In genomic region chr2:109020217-109020637, GRCh38 we compare ENCODE assay signal across 13 cellular contexts. TPM values are rescaled to one million over a fixed set of nuclear protein-coding genes. Genes with fewer than 3 reads are reported as not detected.
DNase-seq lines count a peak whose midpoint lies in the region; ATAC-seq and TF ChIP-seq lines count a peak whose summit lies in the region.
"Had no signal": no experiment of that assay in that cellular context is flagged by ENCODE, and none has a peak within 500 bp of the region (broad histone marks: within the 10 kb centered on the region; RNA-seq: fewer than 3 reads in every experiment).

No MANE protein-coding gene starts in this region.

- no peak overlapping the region for H3K4me3 ChIP-seq in CD8-positive, alpha-beta T cell (ENCODE audit: low read depth, low read length)
- H3K4me3 ChIP-seq in cardiac fibroblast (replicated peaks in 1 of 2; ENCODE audit: low read depth in 2 of 2, low read length in 2 of 2) (no peak overlapping the region), mesodermal cell (ENCODE audit: extremely low read depth, insufficient read depth, low read length, poor library complexity, severe bottlenecking) (no peak overlapping the region)
- H3K4me3 ChIP-seq: thoracic aorta had no signal

- H3K9me3 Mint-ChIP-seq in CD8-positive, alpha-beta T cell: no peaks in the 10 kb centered on the region

- H3K4me1 Mint-ChIP-seq in CD8-positive, alpha-beta T cell (ENCODE audit: low read depth): peaks cover 36% of the 10 kb centered on the region

- H3K9me3 ChIP-seq in CD8-positive, alpha-beta T cell (ENCODE audit: low read length): no peaks in the 10 kb centered on the region
- H3K9me3 ChIP-seq in mesodermal cell (ENCODE audit: control insufficient read depth, low read length): no peaks in the 10 kb centered on the region
- H3K9me3 ChIP-seq: thoracic aorta had no signal

- ATAC-seq in CD8-positive, alpha-beta T cell: peak; percentile 92
- ATAC-seq in esophagus mucosa: no peak

- H3K27ac Mint-ChIP-seq in CD8-positive, alpha-beta T cell: peak overlapping the region; percentile 23

- H3K27ac ChIP-seq in CD8-positive, alpha-beta T cell (ENCODE audit: low read depth, low read length): no peak overlapping the region
- peak overlapping the region; percentile 38 for H3K27ac ChIP-seq in mesodermal cell (ENCODE audit: low read depth, low read length, severe bottlenecking)
- H3K27ac ChIP-seq: thoracic aorta had no signal

- no peak for TF ChIP-seq CTCF in CD8-positive, alpha-beta T cell (IDR thresholded peaks at IDR 0.05)
- no peak for TF ChIP-seq CTCF in cardiac fibroblast (IDR thresholded peaks at IDR 0.05; ENCODE audit: low read depth, low read length)

- DNase-seq in CD8-positive, alpha-beta T cell: no peak
- DNase-seq in HCEC 1CT (peak; percentile 67), cardiac fibroblast (ENCODE audit: low read depth in 2 of 2) (peak; percentile 35 to 73), UCSD-AML1 (lab: John Stamatoyannopoulos, UW; ENCODE audit: unreplicated experiment) (no peak), DMS 273 (lab: John Stamatoyannopoulos, UW; ENCODE audit: unreplicated experiment) (no peak)
- DNase-seq: amniotic stem cell, Karpas-422, kidney, NCI-H345 had no signal

- no peaks in the 10 kb centered on the region for H3K27me3 ChIP-seq in CD8-positive, alpha-beta T cell (ENCODE audit: insufficient read depth, low read length)

- H3K36me3 ChIP-seq in CD8-positive, alpha-beta T cell (ENCODE audit: insufficient read depth, low read length): no peaks in the 10 kb centered on the region
- no peaks in the 10 kb centered on the region for H3K36me3 ChIP-seq in mesodermal cell (ENCODE audit: control insufficient read depth, insufficient read depth, low read length)
- H3K36me3 ChIP-seq: thoracic aorta had no signal

- peaks cover 16% of the 10 kb centered on the region for H3K4me1 ChIP-seq in CD8-positive, alpha-beta T cell (ENCODE audit: insufficient read depth, low read length)
- peaks cover 6% of the 10 kb centered on the region for H3K4me1 ChIP-seq in mesodermal cell (ENCODE audit: control insufficient read depth, insufficient read depth, low read length, poor library complexity, severe bottlenecking)

- H3K36me3 Mint-ChIP-seq in CD8-positive, alpha-beta T cell: no peaks in the 10 kb centered on the region

- 18 to 24% methylated on average over 3 of the region's 7 CpGs for WGBS in mesodermal cell (ENCODE audit: insufficient coverage in 2 of 2), 2 experiments

- CTCF ChIA-PET in CD8-positive, alpha-beta T cell (lab: Charles Lee): interaction anchor here (0.8 to 2.5 kb wide), 6 partner anchors 12 to 490 kb away, joined by 3 to 12 read pairs (median 5); no protein-coding TSS in a partner anchor

- intact Hi-C loops in CD8-positive, alpha-beta T cell (cut with DNase I, micrococcal nuclease): loop anchor here in 1 of 2 experiments (5.0 kb wide), 1 partner anchor 42 kb away; no protein-coding TSS in a partner anchor

- POLR2A ChIA-PET in CD8-positive, alpha-beta T cell (lab: Charles Lee): interaction anchor here (0.6 to 1.8 kb wide), 2 partner anchors 11 to 340 kb away, joined by 5 to 17 read pairs; no protein-coding TSS in a partner anchor

- no peaks in the 10 kb centered on the region for H3K27me3 Mint-ChIP-seq in CD8-positive, alpha-beta T cell (ENCODE audit: low read depth)

- peak overlapping the region; percentile 9 for H3K4me3 Mint-ChIP-seq in CD8-positive, alpha-beta T cell

RNA-seq across cellular contexts. Expression of gene EDAR, which starts 31.2 kb away (rescaled TPM):
- total RNA-seq in CD8-positive, alpha-beta T cell: 1 to 10 TPM; 1.6 to 2.0 TPM
- 0.07 TPM for polyA plus RNA-seq in mesodermal cell (2013, experiment 1 of 2)
- polyA plus RNA-seq in mesodermal cell (2013, experiment 2 of 2): 0.05 TPM
- 4.8 TPM for total RNA-seq in esophagus mucosa
- total RNA-seq: osteocyte, thoracic aorta had no signal

Comparison
In these comparisons a context has a peak if more than half of its experiments do, and no peak if none do; other contexts are left out.
1. DNase-seq: peak in HCEC 1CT (single experiment) and cardiac fibroblast (2 of 2); none in CD8-positive, alpha-beta T cell (0 of 7), UCSD-AML1 (single experiment) and DMS 273 (single experiment).